ENCODE assay signal across 8 cellular contexts in genomic region chr19:52856540-52857377, GRCh38. TPM values are rescaled to one million over a fixed set of nuclear protein-coding genes. Genes with fewer than 3 reads are reported as not detected.
DNase-seq lines count a peak whose midpoint lies in the region; ATAC-seq and TF ChIP-seq lines count a peak whose summit lies in the region.
"Not testable (repeated sequence)": the region's sequence is repeated elsewhere in the genome, so short reads cannot be mapped to it uniquely, and the experiment has no call there.

No MANE protein-coding gene starts in this region.

- POLR2A ChIA-PET in activated CD4-positive, alpha-beta memory T cell treated with anti-CD3 and anti-CD28 coated beads, Interleukin-2, amount 10 ng/mL, durations not matched to agents 7 days and 5 days (lab: Charles Lee) = interaction anchor here (1.0 kb wide), 1 partner anchor 105 kb away, joined by 4 read pairs; no protein-coding TSS in a partner anchor

- peak overlapping the region; percentile 91 for H3K4me3 Mint-ChIP-seq in HFFc6
- H3K4me3 Mint-ChIP-seq in activated CD4-positive, alpha-beta memory T cell treated with anti-CD3 and anti-CD28 coated beads, Interleukin-2, amount 10 ng/mL, durations not matched to agents 7 days and 5 days = peak overlapping the region; percentile 93

- not testable (repeated sequence) for TF ChIP-seq POLR2A in NB4 (IDR thresholded peaks at IDR 0.05; ENCODE audit: extremely low read depth, insufficient read length); upper lobe of left lung (IDR thresholded peaks at IDR 0.05)

- not testable (repeated sequence) for H3K23ac ChIP-seq in neuronal stem cell (ENCODE audit: low read depth, low read length, poor library complexity)

- H3K27me3 Mint-ChIP-seq in HFFc6 (ENCODE audit: insufficient read depth); activated CD4-positive, alpha-beta memory T cell treated with anti-CD3 and anti-CD28 coated beads, Interleukin-2, amount 10 ng/mL, durations not matched to agents 7 days and 5 days: not testable (repeated sequence)

- not testable (repeated sequence) for H2BK5ac ChIP-seq in neuronal stem cell (ENCODE audit: low read length)

- not testable (repeated sequence) for H3K79me1 ChIP-seq in neuronal stem cell (ENCODE audit: low read depth, low read length)

- H3K27ac ChIP-seq in colonic mucosa (peak overlapping the region; percentile 40), upper lobe of left lung (peak overlapping the region; percentile 62 to 67 (median 65))
- H3K27ac ChIP-seq in iPS-18a (ENCODE audit: low read length); neuronal stem cell (replicated peaks; ENCODE audit: low read length): not testable (repeated sequence)

- not testable (repeated sequence) for TF ChIP-seq EP300 in upper lobe of left lung (IDR thresholded peaks at IDR 0.05)

- H3K14ac ChIP-seq in neuronal stem cell (ENCODE audit: low read length) = not testable (repeated sequence)

- peaks cover 39% of the 10 kb centered on the region for H3K36me3 Mint-ChIP-seq in HFFc6 (ENCODE audit: low read depth)
- peaks cover 57% of the 10 kb centered on the region for H3K36me3 Mint-ChIP-seq in activated CD4-positive, alpha-beta memory T cell treated with anti-CD3 and anti-CD28 coated beads, Interleukin-2, amount 10 ng/mL, durations not matched to agents 7 days and 5 days (ENCODE audit: low read depth)

- H3K4me3 ChIP-seq in NB4 (ENCODE audit: low read depth, low read length) (peak overlapping the region; percentile 81), colonic mucosa (peak overlapping the region; percentile 76), iPS-18a (ENCODE audit: low read length) (peak overlapping the region; percentile 87), neuronal stem cell (ENCODE audit: low read length in 2 of 2) (peak overlapping the region; percentile 74 to 89), upper lobe of left lung (peak overlapping the region; percentile 66 to 80 (median 71))

- H3K36me3 ChIP-seq in colonic mucosa; iPS-18a (ENCODE audit: control insufficient read depth, low read depth, low read length): not testable (repeated sequence)
- H3K36me3 ChIP-seq in neuronal stem cell (replicated peaks in 1 of 2; ENCODE audit: control insufficient read depth in 2 of 2, insufficient read depth in 2 of 2, low read length in 2 of 2) (peaks cover 4 to 30% of the 10 kb centered on the region in 2 donors), upper lobe of left lung (peaks cover 7 to 21% (median 15%) of the 10 kb centered on the region in 4 donors)

- not testable (repeated sequence) for TF ChIP-seq CTCF in HFFc6 (IDR thresholded peaks at IDR 0.05); NB4 (IDR thresholded peaks at IDR 0.05; ENCODE audit: low read depth, low read length); colonic mucosa (IDR thresholded peaks at IDR 0.05); upper lobe of left lung (IDR thresholded peaks at IDR 0.05)

- ATAC-seq in upper lobe of left lung (ENCODE audit: low FRiP score in 2 of 2) = peak; percentile 39 to 69

- H2AFZ ChIP-seq in neuronal stem cell (ENCODE audit: low read length) = peak overlapping the region; percentile 93

- peak overlapping the region; percentile 45 for H3K4me2 ChIP-seq in neuronal stem cell (ENCODE audit: insufficient read depth, low read length, poor library complexity, severe bottlenecking)

- not testable (repeated sequence) for H2BK12ac ChIP-seq in neuronal stem cell (ENCODE audit: low read length)

- H3K4me1 ChIP-seq in colonic mucosa; iPS-18a (ENCODE audit: control insufficient read depth, low read depth, low read length); neuronal stem cell (ENCODE audit: control insufficient read depth in 2 of 2, insufficient read depth in 1 of 2, low read depth in 1 of 2, low read length in 2 of 2): not testable (repeated sequence)
- H3K4me1 ChIP-seq in upper lobe of left lung = peaks cover 2 to 11% (median 8%) of the 10 kb centered on the region in 4 donors

- H4K8ac ChIP-seq in neuronal stem cell (ENCODE audit: low read depth, low read length) = not testable (repeated sequence)

- no CpG with 5 or more reads among the region's 31 CpGs for WGBS in neuronal stem cell (ENCODE audit: extremely low coverage in 2 of 2, insufficient read length in 2 of 2, insufficient replicate concordance in 1 of 2), 2 donors
- WGBS in upper lobe of left lung, 2 donors = 5% methylated on average over 30 to 31 of the region's 31 CpGs

- H3K4me1 Mint-ChIP-seq in HFFc6 (ENCODE audit: low read depth) = peaks cover 29% of the 10 kb centered on the region
- H3K4me1 Mint-ChIP-seq in activated CD4-positive, alpha-beta memory T cell treated with anti-CD3 and anti-CD28 coated beads, Interleukin-2, amount 10 ng/mL, durations not matched to agents 7 days and 5 days = peaks cover 28% of the 10 kb centered on the region

- CTCF ChIA-PET in activated CD4-positive, alpha-beta memory T cell treated with anti-CD3 and anti-CD28 coated beads, Interleukin-2, amount 10 ng/mL, durations not matched to agents 7 days and 5 days (lab: Charles Lee) = not testable (repeated sequence)

- H3K9ac ChIP-seq in colonic mucosa (ENCODE audit: low read depth in 2 of 2, low read length in 2 of 2) = peak overlapping the region; percentile 58 to 69
- H3K9ac ChIP-seq in iPS-18a (ENCODE audit: low read length) = peak overlapping the region; percentile 66
- not testable (repeated sequence) for H3K9ac ChIP-seq in neuronal stem cell (ENCODE audit: low read depth, low read length, poor library complexity)

- intact Hi-C loops in colonic mucosa (cut with DNase I) = not testable (repeated sequence)

- not testable (repeated sequence) for H2AK5ac ChIP-seq in neuronal stem cell (ENCODE audit: low read depth, low read length)

- not testable (repeated sequence) for H3K4ac ChIP-seq in neuronal stem cell (ENCODE audit: low read length)

- not testable (repeated sequence) for H3K18ac ChIP-seq in neuronal stem cell (ENCODE audit: low read length)

- DNase-seq in GM03348 (ENCODE audit: low spot score) = peak; percentile 6
- peak; percentile 1 for DNase-seq in HFFc6
- DNase-seq in NB4 (ENCODE audit: low read depth) = peak; percentile 10
- not testable (repeated sequence) for DNase-seq in activated CD4-positive, alpha-beta memory T cell treated with anti-CD3 and anti-CD28 coated beads, Interleukin-2, amount 10 ng/mL, durations not matched to agents 7 days and 5 days; colonic mucosa; neuronal stem cell (ENCODE audit: low spot score)
- peak in 1 of 2 donors; percentile 37 for DNase-seq in upper lobe of left lung

- not testable (repeated sequence) for H3K27me3 ChIP-seq in colonic mucosa; iPS-18a (ENCODE audit: control insufficient read depth, insufficient read depth, low read length); neuronal stem cell (ENCODE audit: control insufficient read depth in 3 of 3, insufficient read depth in 3 of 3, low read depth in 1 of 3, low read length in 3 of 3); upper lobe of left lung

- H2BK120ac ChIP-seq in neuronal stem cell (ENCODE audit: low read depth, low read length) = not testable (repeated sequence)

- peaks cover 10% of the 10 kb centered on the region for H3K9me3 Mint-ChIP-seq in HFFc6
- H3K9me3 Mint-ChIP-seq in activated CD4-positive, alpha-beta memory T cell treated with anti-CD3 and anti-CD28 coated beads, Interleukin-2, amount 10 ng/mL, durations not matched to agents 7 days and 5 days = peaks cover 29% of the 10 kb centered on the region

- H3K9me3 ChIP-seq in colonic mucosa; iPS-18a (ENCODE audit: control insufficient read depth, low read depth, low read length); upper lobe of left lung: not testable (repeated sequence)
- H3K9me3 ChIP-seq in neuronal stem cell (replicated peaks in 1 of 2; ENCODE audit: control insufficient read depth in 2 of 2, insufficient read depth in 1 of 2, low read depth in 1 of 2, low read length in 2 of 2) = peaks cover 0 to 15% of the 10 kb centered on the region in 2 donors

- peak overlapping the region; percentile 76 for H3K27ac Mint-ChIP-seq in HFFc6
- H3K27ac Mint-ChIP-seq in activated CD4-positive, alpha-beta memory T cell treated with anti-CD3 and anti-CD28 coated beads, Interleukin-2, amount 10 ng/mL, durations not matched to agents 7 days and 5 days = peak overlapping the region; percentile 82

- not testable (repeated sequence) for H2BK15ac ChIP-seq in neuronal stem cell (ENCODE audit: low read length)

- H4K91ac ChIP-seq in neuronal stem cell (ENCODE audit: low read depth, low read length, poor library complexity) = not testable (repeated sequence)

RNA-seq across cellular contexts. Expression of gene ZNF468, which starts 0.7 kb away (rescaled TPM):
- 10 to 100 TPM in 4 of 6 experiments, 1 to 10 TPM in 2; 8.5 to 12.9 (median 11.2) TPM for total RNA-seq in HFFc6 (2021; fragmentation: NEBNext Ultra II Directional; extraction: Animal tissue kit (Norgen Biotek cat#: 25700))
- total RNA-seq in activated CD4-positive, alpha-beta memory T cell treated with anti-CD3 and anti-CD28 coated beads, Interleukin-2, amount 10 ng/mL, durations not matched to agents 7 days and 5 days = 10 to 100 TPM; 16.0 to 16.4 TPM
- total RNA-seq in colonic mucosa (10 to 100 TPM; 17.1 to 25.8 TPM), upper lobe of left lung (10 to 100 TPM in 5 of 6 donors, 1 to 10 TPM in 1; 7.3 to 37.7 (median 19.6) TPM)
- polyA plus RNA-seq in neuronal stem cell (2013, experiment 1 of 2) = 13.6 TPM
- polyA plus RNA-seq in neuronal stem cell (2013, experiment 2 of 2) = 14.6 TPM

RNA-seq across cellular contexts. Expression of gene ZNF28, which starts 35.3 kb away (rescaled TPM):
- total RNA-seq in HFFc6 (2021; fragmentation: NEBNext Ultra II Directional; extraction: Animal tissue kit (Norgen Biotek cat#: 25700)) = 10 to 100 TPM in 5 of 6 experiments, 1 to 10 TPM in 1; 9.2 to 13.6 (median 11.9) TPM
- total RNA-seq in activated CD4-positive, alpha-beta memory T cell treated with anti-CD3 and anti-CD28 coated beads, Interleukin-2, amount 10 ng/mL, durations not matched to agents 7 days and 5 days = 10 to 100 TPM; 18.0 to 24.5 TPM
- total RNA-seq in colonic mucosa = 10 to 100 TPM; 24.5 to 25.0 TPM
- 11.7 TPM for polyA plus RNA-seq in neuronal stem cell (2013, experiment 1 of 2)
- polyA plus RNA-seq in neuronal stem cell (2013, experiment 2 of 2) = 11.8 TPM
- 10 to 100 TPM in 5 of 6 donors, 1 to 10 TPM in 1; 9.3 to 21.1 (median 12.8) TPM for total RNA-seq in upper lobe of left lung

RNA-seq across cellular contexts. Expression of gene ZNF320, which starts 40.7 kb away (rescaled TPM):
- total RNA-seq in HFFc6 (2021; fragmentation: NEBNext Ultra II Directional; extraction: Animal tissue kit (Norgen Biotek cat#: 25700)) = 1 to 10 TPM; 4.7 to 7.3 (median 5.4) TPM
- total RNA-seq in activated CD4-positive, alpha-beta memory T cell treated with anti-CD3 and anti-CD28 coated beads, Interleukin-2, amount 10 ng/mL, durations not matched to agents 7 days and 5 days = 1 to 10 TPM; 4.0 to 4.1 TPM
- total RNA-seq in colonic mucosa (10 to 100 TPM in 1 of 2 donors, 1 to 10 TPM in 1; 4.6 to 21.3 TPM), upper lobe of left lung (10 to 100 TPM in 3 of 6 donors, 1 to 10 TPM in 3; 3.6 to 41.9 (median 10.1) TPM)
- 8.9 TPM for polyA plus RNA-seq in neuronal stem cell (2013, experiment 1 of 2)
- 11.3 TPM for polyA plus RNA-seq in neuronal stem cell (2013, experiment 2 of 2)
